In genomic region chr1:10897321-10897980, GRCh38 we compare ENCODE assay signal across 15 cellular contexts.
DNase-seq lines count a peak whose midpoint lies in the region; ATAC-seq, FAIRE-seq and TF ChIP-seq lines count a peak whose summit lies in the region.
"Had no signal": no experiment of that assay in that cellular context is flagged by ENCODE, and none has a peak within 500 bp of the region (broad histone marks: within the 10 kb centered on the region; RNA-seq: fewer than 3 reads in every experiment).

No MANE protein-coding gene starts in this region.

- no peaks in the 10 kb centered on the region for H4K20me1 ChIP-seq in IMR-90 (ENCODE audit: insufficient read depth, low read length)
- no peaks in the 10 kb centered on the region for H4K20me1 ChIP-seq in H1 (replicated peaks in 1 of 2; ENCODE audit: control insufficient read depth in 1 of 2, insufficient read depth in 2 of 2, low read length in 2 of 2)

- H4K91ac ChIP-seq in IMR-90 (ENCODE audit: insufficient read depth, low read depth, low read length) = no peak overlapping the region
- peak overlapping the region; percentile 38 for H4K91ac ChIP-seq in H1 (replicated peaks; ENCODE audit: insufficient read length, low read length)

- H3K18ac ChIP-seq in IMR-90 (ENCODE audit: low read depth, low read length) = no peak overlapping the region
- no peak overlapping the region for H3K18ac ChIP-seq in H1 (ENCODE audit: extremely low read depth, low read length)
- no peak overlapping the region for H3K18ac ChIP-seq in mesendoderm (ENCODE audit: low read length)

- H3K36me3 ChIP-seq in IMR-90 (ENCODE audit: control insufficient read depth, insufficient read depth, low read length) (no peaks in the 10 kb centered on the region), H1 (ENCODE audit: control insufficient read depth in 2 of 4, insufficient read depth in 4 of 4, low read length in 3 of 4) (no peaks in the 10 kb centered on the region), mesendoderm (ENCODE audit: control insufficient read depth, insufficient read depth, low read length) (no peaks in the 10 kb centered on the region), testis (ENCODE audit: low read depth, missing control alignments) (no peaks in the 10 kb centered on the region), body of pancreas (replicated peaks in 1 of 2; ENCODE audit: insufficient read depth in 1 of 2, low read depth in 2 of 2) (no peaks in the 10 kb centered on the region)
- H3K36me3 ChIP-seq: thyroid gland had no signal

- WGBS in IMR-90 (ENCODE audit: extremely low coverage in 2 of 2, insufficient read length in 1 of 2), 2 experiments = 60% methylated on average over 1 of the region's 13 CpGs; no CpG with 5 or more reads in 1 of the 2 experiments
- 86% methylated on average over 13 of the region's 13 CpGs; no CpG with 5 or more reads in 1 of the 2 experiments for WGBS in H1 (ENCODE audit: extremely low coverage in 1 of 2, insufficient coverage in 1 of 2, insufficient read length in 1 of 2, insufficient replicate concordance in 2 of 2, low coverage in 1 of 2, low lambda C conversion rate in 2 of 2, missing lambda C conversion rate in 1 of 2), 2 experiments
- WGBS in mesendoderm (ENCODE audit: extremely low coverage, insufficient coverage, low lambda C conversion rate) = no CpG with 5 or more reads among the region's 13 CpGs
- WGBS in testis, 2 donors = 87 to 94% methylated on average over 7 to 13 of the region's 13 CpGs
- 76 to 85% methylated on average over 11 to 13 of the region's 13 CpGs for WGBS in body of pancreas, 2 donors

- DNase-seq in Caki2 (ENCODE audit: low read depth) = peak; percentile 21
- DNase-seq in IMR-90 = no peak
- DNase-seq in H1 (ENCODE audit: low read depth in 1 of 2, low spot score in 2 of 2) = no peak
- no peak for DNase-seq in mesendoderm
- DNase-seq in HuH-7 (ENCODE audit: low spot score) = no peak
- DNase-seq in testis = no peak
- DNase-seq in body of pancreas = no peak
- DNase-seq: DMS79 treated with DMSO at 0.1 percent for 48 hours, HCEC 1CT, natural killer cell, NCI-H524, thyroid gland had no signal

- no peak for TF ChIP-seq POLR2A in IMR-90 (IDR thresholded peaks at IDR 0.05; ENCODE audit: low read depth, low read length)
- TF ChIP-seq POLR2A in H1 (IDR thresholded peaks at IDR 0.05; ENCODE audit: control extremely low read depth in 1 of 2, low read depth in 2 of 2, low read length in 2 of 2) = no peak
- TF ChIP-seq POLR2A in testis (IDR thresholded peaks at IDR 0.05) = no peak
- no peak for TF ChIP-seq POLR2A in body of pancreas (IDR thresholded peaks at IDR 0.05)

- ATAC-seq in IMR-90 (ENCODE audit: low read depth) (no peak), body of pancreas (no peak)
- ATAC-seq: natural killer cell had no signal

- no peaks in the 10 kb centered on the region for H3K23me2 ChIP-seq in H1 (ENCODE audit: low read depth, low read length)

- H2AFZ ChIP-seq in IMR-90 (replicated peaks; ENCODE audit: low read length, poor library complexity) (peak overlapping the region; percentile 32), H1 (ENCODE audit: low read length) (no peak overlapping the region)

- H3K4me3 ChIP-seq in IMR-90 (ENCODE audit: insufficient read depth, low read depth, low read length) (no peak overlapping the region), H1 (ENCODE audit: extremely low read depth in 1 of 4, insufficient read depth in 2 of 4, low read depth in 3 of 4, low read length in 4 of 4) (no peak overlapping the region), mesendoderm (ENCODE audit: low read length) (no peak overlapping the region), testis (no peak overlapping the region), body of pancreas (no peak overlapping the region)
- H3K4me3 ChIP-seq: thyroid gland had no signal

- no peak overlapping the region for H3K14ac ChIP-seq in IMR-90 (replicated peaks; ENCODE audit: low read depth, low read length)
- no peak overlapping the region for H3K14ac ChIP-seq in H1 (ENCODE audit: insufficient read length)

- no peaks in the 10 kb centered on the region for H3K79me1 ChIP-seq in IMR-90 (ENCODE audit: low read depth in 1 of 2, low read length in 2 of 2)
- no peaks in the 10 kb centered on the region for H3K79me1 ChIP-seq in H1 (ENCODE audit: low read depth, low read length)
- H3K79me1 ChIP-seq in mesendoderm (ENCODE audit: low read length) = no peaks in the 10 kb centered on the region

- TF ChIP-seq EP300 in H1 (IDR thresholded peaks at IDR 0.05; ENCODE audit: borderline replicate concordance in 1 of 2, low read depth in 2 of 2, low read length in 2 of 2) = no peak

- H3K9me1 ChIP-seq in IMR-90 (ENCODE audit: insufficient read depth, low read length) = no peaks in the 10 kb centered on the region

- peak overlapping the region; percentile 1; the same call in 1 of the 2 replicates for H2BK12ac ChIP-seq in H1 (ENCODE audit: low read depth, low read length)

- H2BK15ac ChIP-seq in IMR-90 (ENCODE audit: low read depth, low read length) (no peak overlapping the region), H1 (ENCODE audit: low read length) (no peak overlapping the region), mesendoderm (replicated peaks; ENCODE audit: low read depth) (no peak overlapping the region)

- H2BK120ac ChIP-seq in IMR-90 (ENCODE audit: low read depth, low read length) (no peak overlapping the region), H1 (replicated peaks; ENCODE audit: low read depth, low read length) (no peak overlapping the region), mesendoderm (ENCODE audit: low read depth, low read length) (no peak overlapping the region)

- dilution Hi-C loops in IMR-90 (cut with HindIII; ENCODE audit: low sequenced_read_pairs, unreplicated experiment) = no loop called here

- POLR2A ChIA-PET in IMR-90 (lab: Charles Lee; ENCODE audit: unreplicated experiment) (no interaction called here), H1 (lab: Charles Lee; ENCODE audit: partially characterized antibody) (no interaction called here)

- H2BK5ac ChIP-seq in IMR-90 (ENCODE audit: low read depth, low read length, poor library complexity, severe bottlenecking) (no peak overlapping the region), H1 (ENCODE audit: low read depth, low read length) (no peak overlapping the region), mesendoderm (ENCODE audit: low read length) (no peak overlapping the region)

- intact Hi-C loops in IMR-90 (cut with micrococcal nuclease) (no loop called here), testis (cut with DNase I; ENCODE audit: low total_unique reads) (no loop called here), body of pancreas (cut with DNase I) (no loop called here)

- H3K27me3 ChIP-seq in IMR-90 (ENCODE audit: control insufficient read depth, insufficient read depth, low read length) (no peaks in the 10 kb centered on the region; the same call in none of the 2 replicates), H1 (replicated peaks in 1 of 4; ENCODE audit: control insufficient read depth in 3 of 4, extremely low read depth in 1 of 4, insufficient read depth in 3 of 4, low read length in 3 of 4) (no peaks in the 10 kb centered on the region), mesendoderm (ENCODE audit: insufficient read depth, low read length, poor library complexity) (no peaks in the 10 kb centered on the region), testis (no peaks in the 10 kb centered on the region), body of pancreas (peaks cover 0 to 5% of the 10 kb centered on the region in 2 donors)
- H3K27me3 ChIP-seq: thyroid gland had no signal

- no peak overlapping the region for H3K56ac ChIP-seq in IMR-90 (ENCODE audit: extremely low read depth, insufficient read depth, low read length)
- no peak overlapping the region for H3K56ac ChIP-seq in H1 (replicated peaks; ENCODE audit: insufficient read length, low read depth, low read length)
- peak overlapping the region; percentile 38 for H3K56ac ChIP-seq in mesendoderm (ENCODE audit: low read length)

- H3K4ac ChIP-seq in IMR-90 (ENCODE audit: low read depth, low read length) (no peak overlapping the region), H1 (replicated peaks; ENCODE audit: insufficient read length, low read depth, low read length) (no peak overlapping the region), mesendoderm (ENCODE audit: low read depth, low read length) (no peak overlapping the region)

- FAIRE-seq in H1 (lab: Jason Lieb, UNC) = no peak
- FAIRE-seq: colon, islet of Langerhans, TTC549 had no signal

- H3K9me3 ChIP-seq in IMR-90 (ENCODE audit: control insufficient read depth, insufficient read depth, low read length) (no peaks in the 10 kb centered on the region), H1 (ENCODE audit: insufficient read depth in 2 of 2, low read depth in 1 of 2, low read length in 1 of 2) (no peaks in the 10 kb centered on the region), testis (no peaks in the 10 kb centered on the region), body of pancreas (no peaks in the 10 kb centered on the region)
- H3K9me3 ChIP-seq: thyroid gland had no signal

- H3K23ac ChIP-seq in IMR-90 (ENCODE audit: low read depth, low read length) (no peak overlapping the region), H1 (ENCODE audit: insufficient read length) (no peak overlapping the region), mesendoderm (ENCODE audit: low read length) (no peak overlapping the region)

- H4K5ac ChIP-seq in IMR-90 (ENCODE audit: low read depth, low read length) (no peak overlapping the region), H1 (ENCODE audit: insufficient read length, low read depth, low read length) (no peak overlapping the region), mesendoderm (ENCODE audit: low read length) (no peak overlapping the region)

- no peak overlapping the region for H2AK5ac ChIP-seq in IMR-90 (ENCODE audit: low read depth, low read length)
- no peak overlapping the region for H2AK5ac ChIP-seq in H1 (ENCODE audit: low read depth, low read length)
- no peak overlapping the region for H2AK5ac ChIP-seq in mesendoderm (ENCODE audit: low read length)

- no peak overlapping the region for H2BK20ac ChIP-seq in IMR-90 (ENCODE audit: low read depth, low read length)
- no peak overlapping the region for H2BK20ac ChIP-seq in H1 (ENCODE audit: low read length)

- no peaks in the 10 kb centered on the region for H3K4me1 ChIP-seq in IMR-90 (ENCODE audit: control insufficient read depth, insufficient read depth, low read length)
- H3K4me1 ChIP-seq in H1 (replicated peaks in 1 of 4; ENCODE audit: control insufficient read depth in 3 of 4, insufficient read depth in 4 of 4, low read length in 3 of 4) = peaks cover 0 to 33% (median 22%) of the 10 kb centered on the region in 4 experiments; a peak in 6 of 7 replicates
- peaks cover 5% of the 10 kb centered on the region for H3K4me1 ChIP-seq in mesendoderm (ENCODE audit: control insufficient read depth, low read depth, low read length)
- no peaks in the 10 kb centered on the region for H3K4me1 ChIP-seq in testis
- H3K4me1 ChIP-seq in body of pancreas = no peaks in the 10 kb centered on the region

- no peak for TF ChIP-seq RAD21 in IMR-90 (IDR thresholded peaks at IDR 0.05; ENCODE audit: low read length)
- no peak for TF ChIP-seq RAD21 in H1 (IDR thresholded peaks at IDR 0.05 in 1 of 2, conservative IDR thresholded peaks at IDR 0.05 in 1 of 2; ENCODE audit: low read depth in 2 of 2, low read length in 2 of 2)

- H3K79me2 ChIP-seq in H1 (ENCODE audit: control insufficient read depth in 1 of 2, insufficient read depth in 2 of 2, low read length in 2 of 2) (no peaks in the 10 kb centered on the region), mesendoderm (ENCODE audit: control insufficient read depth, insufficient read depth, low read length) (no peaks in the 10 kb centered on the region)

- H3K27ac ChIP-seq in IMR-90 (ENCODE audit: insufficient read depth, low read length) (no peak overlapping the region), H1 (ENCODE audit: low read depth, low read length) (no peak overlapping the region), mesendoderm (ENCODE audit: low read depth, low read length) (no peak overlapping the region), testis (no peak overlapping the region), body of pancreas (no peak overlapping the region)
- H3K27ac ChIP-seq: thyroid gland had no signal

- no TSS peak for BruUV-seq in IMR-90 (replicated peaks; lab: Mats Ljungman, UMichigan)

- H3K4me2 ChIP-seq in IMR-90 (ENCODE audit: low read depth, low read length) (no peak overlapping the region), H1 (ENCODE audit: insufficient read depth in 1 of 2, low read depth in 2 of 2, low read length in 2 of 2) (no peak overlapping the region), mesendoderm (ENCODE audit: low read length) (no peak overlapping the region)

- H4K8ac ChIP-seq in IMR-90 (ENCODE audit: low read depth in 2 of 2, low read length in 2 of 2) (no peak overlapping the region), H1 (ENCODE audit: extremely low read depth, insufficient read depth, low read length) (no peak overlapping the region; the same call in 1 of the 2 replicates), mesendoderm (ENCODE audit: low read depth, low read length) (no peak overlapping the region)

- CTCF ChIA-PET in IMR-90 (lab: Yijun Ruan, JAX) = no interaction called here
- CTCF ChIA-PET in H1 (lab: Charles Lee; ENCODE audit: partially characterized antibody) = interaction anchor here (0.6 to 8.0 kb wide), 3 partner anchors 9 to 370 kb away, joined by 3 to 59 read pairs (median 17); no protein-coding TSS in a partner anchor

- H3K9ac ChIP-seq in IMR-90 (ENCODE audit: low read depth, low read length) (no peak overlapping the region), H1 (replicated peaks in 1 of 4; ENCODE audit: extremely low read depth in 1 of 4, low read depth in 3 of 4, low read length in 3 of 4) (no peak overlapping the region), mesendoderm (ENCODE audit: low read length) (no peak overlapping the region)

- in situ Hi-C loops in Caki2 (cut with HindIII; ENCODE audit: low pct_unique_long_range_greater_than_20kb, low sequenced_read_pairs) (no loop called here), IMR-90 (cut with MboI; ENCODE audit: low sequenced_read_pairs) (no loop called here)

- TF ChIP-seq CTCF in IMR-90 (conservative IDR thresholded peaks at IDR 0.05; ENCODE audit: low read depth, low read length) = no peak
- TF ChIP-seq CTCF in H1 (IDR thresholded peaks at IDR 0.05; ENCODE audit: control extremely low read depth in 1 of 3, insufficient read depth in 1 of 3, low read depth in 1 of 3, low read length in 3 of 3) = no peak
- no peak for TF ChIP-seq CTCF in testis (IDR thresholded peaks at IDR 0.05)
- no peak for TF ChIP-seq CTCF in body of pancreas (IDR thresholded peaks at IDR 0.05)

- peak overlapping the region; percentile 37 for H2AK9ac ChIP-seq in IMR-90 (replicated peaks; ENCODE audit: low read depth, low read length, poor library complexity)
